Comparison of ENCODE assay signal across 9 cellular contexts in genomic region chr6:79544299-79544927, GRCh38. TPM values are rescaled to one million over a fixed set of nuclear protein-coding genes. Genes with fewer than 3 reads are reported as not detected.
DNase-seq lines count a peak whose midpoint lies in the region; ATAC-seq and TF ChIP-seq lines count a peak whose summit lies in the region.
"Had no signal": no experiment of that assay in that cellular context is flagged by ENCODE, and none has a peak within 500 bp of the region (broad histone marks: within the 10 kb centered on the region; RNA-seq: fewer than 3 reads in every experiment).

No MANE protein-coding gene starts in this region.

- no peaks in the 10 kb centered on the region for H3K36me3 ChIP-seq in MG63

- POLR2A ChIA-PET in T-cell (lab: Charles Lee) = no interaction called here

- DNase-seq in EL = peak; percentile 16
- peak in 13 of 61 donors; percentile 2 to 61 (median 14) for DNase-seq in caudate nucleus (lab: John Stamatoyannopoulos, UW)
- no peak for DNase-seq in nephron progenitor cell
- no peak for DNase-seq in activated gamma-delta T cell treated with Interleukin-2 at 50 U/mL for 16 hours
- no peak for DNase-seq in T-cell
- DNase-seq in MG63 = no peak

- CTCF ChIA-PET in T-cell (lab: Charles Lee) = no interaction called here

- H3K9me3 ChIP-seq in MG63 = no peaks in the 10 kb centered on the region

- TF ChIP-seq CTCF in nephron progenitor cell (IDR thresholded peaks at IDR 0.05) = no peak

- peak overlapping the region; percentile 73 for H3K4me3 Mint-ChIP-seq in nephron progenitor cell
- H3K4me3 Mint-ChIP-seq in T-cell = no peak overlapping the region

- peaks cover 4% of the 10 kb centered on the region for H3K27me3 Mint-ChIP-seq in nephron progenitor cell (ENCODE audit: low read depth, poor library complexity)
- H3K27me3 Mint-ChIP-seq in T-cell = peaks cover 8 to 18% of the 10 kb centered on the region in 2 donors

- H3K27me3 ChIP-seq in MG63 = no peaks in the 10 kb centered on the region

- H3K27ac Mint-ChIP-seq in nephron progenitor cell (peak overlapping the region; percentile 94), T-cell (no peak overlapping the region)

- ATAC-seq in GM21423 (IDR thresholded peaks at IDR 0.05; ENCODE audit: unreplicated experiment) = peak; percentile 63
- peak; percentile 36 for ATAC-seq in HG03565 (IDR thresholded peaks at IDR 0.05; ENCODE audit: unreplicated experiment)
- no peak for ATAC-seq in T-cell (replicated peaks in 1 of 4)

- H3K4me1 Mint-ChIP-seq in nephron progenitor cell = peaks cover 38% of the 10 kb centered on the region
- H3K4me1 Mint-ChIP-seq in T-cell = peaks cover 2 to 5% (median 3%) of the 10 kb centered on the region in 3 donors

- H3K27ac ChIP-seq in caudate nucleus (ENCODE audit: low read depth, low read length) = peak overlapping the region; percentile 82

- no peaks in the 10 kb centered on the region for H3K9me3 Mint-ChIP-seq in nephron progenitor cell
- H3K9me3 Mint-ChIP-seq in T-cell = no peaks in the 10 kb centered on the region
- H3K9me3 Mint-ChIP-seq: IgD-negative memory B cell had no signal

- peaks cover 56% of the 10 kb centered on the region for H3K36me3 Mint-ChIP-seq in nephron progenitor cell (ENCODE audit: low read depth)
- no peaks in the 10 kb centered on the region for H3K36me3 Mint-ChIP-seq in T-cell
- H3K36me3 Mint-ChIP-seq: IgD-negative memory B cell had no signal

- no peak overlapping the region for H3K4me3 ChIP-seq in MG63

RNA-seq across cellular contexts. Expression of gene LCA5, which starts 7.2 kb away (rescaled TPM):
- under 1 TPM; 0.15 to 0.54 (median 0.21) TPM for total RNA-seq in T-cell
- total RNA-seq in MG63 (2014; rRNA removed; shearing (Covaris generic); ENCODE audit: low replicate concordance) = 3.2 and 7.7 TPM in 2 replicates

Comparison
In these comparisons a context has a peak if more than half of its experiments do, and no peak if none do; other contexts are left out.
1. ATAC-seq: peak in GM21423 (single experiment) and HG03565 (single experiment); none in T-cell (0 of 4).